Comparison of ENCODE assay signal across 15 cellular contexts in genomic region chr6:64553414-64553813, GRCh38.
"Had no signal": no experiment of that assay in that cellular context is flagged by ENCODE, and none has a peak within 500 bp of the region (broad histone marks: within the 10 kb centered on the region; RNA-seq: fewer than 3 reads in every experiment).

No MANE protein-coding gene starts in this region.

- H3K27me3 ChIP-seq: brain microvascular endothelial cell, esophagus squamous epithelium, transverse colon, vagina had no signal

- H3K4me3 ChIP-seq: esophagus squamous epithelium, transverse colon, vagina had no signal

- H3K4me1 ChIP-seq: esophagus squamous epithelium, transverse colon, vagina had no signal

- DNase-seq: activated CD4-positive, alpha-beta T cell treated with anti-CD3 and anti-CD28 coated beads, Interleukin-2, amount 50 U/mL, for 1 hour; activated naive CD8-positive, alpha-beta T cell treated with anti-CD3 and anti-CD28 coated beads, Interleukin-2, amount 10 ng/mL, durations not matched to agents 7 days and 5 days; brain microvascular endothelial cell; cortex of kidney; effector CD4-positive, alpha-beta T cell; esophagus squamous epithelium; foreskin fibroblast; hippocampal formation; mesenchymal stem cell; natural killer cell; posterior cingulate gyrus; stimulated activated CD4-positive, alpha-beta T cell treated with anti-CD3 and anti-CD28 coated beads, Interleukin-4, amount 100 ng/mL, for 1 hour; stimulated activated naive B cell treated with anti-CD40 and anti-IgM and Interleukin-4, amounts not matched to agents 10 μg/mL and 1 μg/mL and 100 μg/mL, for 72 hours; transverse colon had no signal

- H3K36me3 ChIP-seq: brain microvascular endothelial cell, esophagus squamous epithelium, transverse colon, vagina had no signal

- H3K27ac ChIP-seq: brain microvascular endothelial cell, esophagus squamous epithelium, transverse colon, vagina had no signal

- H3K9me3 ChIP-seq: esophagus squamous epithelium, transverse colon, vagina had no signal

- ATAC-seq: natural killer cell; stimulated activated naive B cell treated with anti-CD40 and anti-IgM and Interleukin-4, amounts not matched to agents 10 μg/mL and 1 μg/mL and 100 μg/mL, for 72 hours had no signal
